38 cellular contexts compared by ENCODE assay signal in the genomic region with DNA sequence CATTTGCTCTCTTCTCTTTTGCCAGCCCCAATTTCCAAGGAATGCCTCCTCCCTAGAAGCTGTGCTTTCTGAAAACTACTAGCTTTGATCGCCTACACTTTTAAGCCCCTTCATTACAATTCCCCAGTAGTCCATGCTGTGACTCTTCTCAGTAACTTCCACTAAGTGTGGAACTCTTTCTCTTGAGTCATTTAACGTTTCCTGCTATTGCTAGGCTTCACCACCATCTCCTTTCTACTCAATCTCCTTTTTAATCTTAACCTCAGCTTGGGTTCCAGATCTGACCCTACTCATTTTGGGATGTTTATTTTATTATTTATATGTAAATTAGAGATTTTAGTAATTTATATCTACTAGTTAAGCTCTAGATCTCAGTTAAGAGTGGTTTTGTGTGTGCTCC. TPM values are rescaled to one million over a fixed set of nuclear protein-coding genes. Genes with fewer than 3 reads are reported as not detected.
"Had no signal": no experiment of that assay in that cellular context is flagged by ENCODE, and none has a peak within 500 bp of the region (broad histone marks: within the 10 kb centered on the region; RNA-seq: fewer than 3 reads in every experiment).

No MANE protein-coding gene starts in this region.

- H3K36me3 Mint-ChIP-seq: activated naive CD4-positive, alpha-beta T cell treated with anti-CD3 and anti-CD28 coated beads, Interleukin-2, amount 10 ng/mL, durations not matched to agents 7 days and 5 days; activated naive CD4-positive, alpha-beta T cell treated with anti-CD3 and anti-CD28 coated beads, Interleukin-2, amount 50 U/mL, for 24 hours; activated naive CD8-positive, alpha-beta T cell; activated naive CD8-positive, alpha-beta T cell treated with anti-CD3 and anti-CD28 coated beads for 36 hours; activated naive CD8-positive, alpha-beta T cell treated with anti-CD3 and anti-CD28 coated beads, Interleukin-2, amount 10 ng/mL, durations not matched to agents 7 days and 5 days; brain had no signal

- H3K9me3 ChIP-seq: adrenal gland, ascending aorta, body of pancreas, breast epithelium had no signal

- H3K4me3 ChIP-seq: adrenal gland, ascending aorta, body of pancreas, breast epithelium, cardiac muscle cell had no signal

- H3K27me3 Mint-ChIP-seq: activated naive CD4-positive, alpha-beta T cell treated with anti-CD3 and anti-CD28 coated beads, Interleukin-2, amount 10 ng/mL, durations not matched to agents 7 days and 5 days; activated naive CD4-positive, alpha-beta T cell treated with anti-CD3 and anti-CD28 coated beads, Interleukin-2, amount 50 U/mL, for 24 hours; activated naive CD8-positive, alpha-beta T cell; activated naive CD8-positive, alpha-beta T cell treated with anti-CD3 and anti-CD28 coated beads for 36 hours; activated naive CD8-positive, alpha-beta T cell treated with anti-CD3 and anti-CD28 coated beads, Interleukin-2, amount 10 ng/mL, durations not matched to agents 7 days and 5 days; activated T-cell treated with anti-CD3 and anti-CD28 coated beads, Interleukin-2, amount 50 U/mL, for 24 hours; activated T-helper 17 cell treated with anti-CD3 and anti-CD28 coated beads, Interleukin-2, amount 50 U/mL, for 72 hours; central memory CD8-positive, alpha-beta T cell had no signal

- H3K27ac Mint-ChIP-seq: activated naive CD4-positive, alpha-beta T cell treated with anti-CD3 and anti-CD28 coated beads for 36 hours; activated naive CD4-positive, alpha-beta T cell treated with anti-CD3 and anti-CD28 coated beads, Interleukin-2, amount 10 ng/mL, durations not matched to agents 7 days and 5 days; activated naive CD4-positive, alpha-beta T cell treated with anti-CD3 and anti-CD28 coated beads, Interleukin-2, amount 50 U/mL, for 24 hours; activated naive CD4-positive, alpha-beta T cell treated with anti-CD3 and anti-CD28 coated beads, Interleukin-2, amount 50 U/mL, for 72 hours; activated naive CD8-positive, alpha-beta T cell; activated naive CD8-positive, alpha-beta T cell treated with anti-CD3 and anti-CD28 coated beads for 36 hours; activated naive CD8-positive, alpha-beta T cell treated with anti-CD3 and anti-CD28 coated beads, Interleukin-2, amount 10 ng/mL, durations not matched to agents 7 days and 5 days; activated naive CD8-positive, alpha-beta T cell treated with anti-CD3 and anti-CD28 coated beads, Interleukin-2, amount 50 U/mL, for 24 hours; activated T-cell treated with anti-CD3 and anti-CD28 coated beads, Interleukin-2, amount 50 U/mL, for 24 hours; activated T-cell treated with anti-CD3 and anti-CD28 coated beads, Interleukin-2, amount 50 U/mL, for 72 hours; activated T-helper 1 cell treated with anti-CD3 and anti-CD28 coated beads, Interleukin-12 subunit alpha, Interleukin-12 subunit beta, Interleukin-2, Interleukin-4 antibody, amounts not matched to agents 30 ng/mL and 10 ng/mL and 1 ng/mL, durations not matched to agents 14 hours and 24 hours and 36 hours; activated T-helper 17 cell treated with anti-CD3 and anti-CD28 coated beads, Interleukin-2, amount 50 U/mL, for 72 hours; activated T-helper 2 cell treated with anti-CD3 and anti-CD28 coated beads, Interferon-gamma antibody, Interleukin-2, Interleukin-4, amounts not matched to agents 10 μg/mL and 5 μg/mL and 100 μg/mL, durations not matched to agents 14 hours and 24 hours and 36 hours; brain had no signal

- H3K4me1 ChIP-seq: adrenal gland, ascending aorta, body of pancreas, breast epithelium had no signal

- H3K27ac ChIP-seq: adrenal gland, ascending aorta, body of pancreas, brain microvascular endothelial cell, breast epithelium, cardiac muscle cell had no signal

- DNase-seq: activated effector memory CD4-positive, alpha-beta T cell treated with anti-CD3 and anti-CD28 coated beads, Interleukin-2, amount 50 U/mL, for 16 hours; activated effector memory CD4-positive, alpha-beta T cell treated with Interleukin-2 at 50 U/mL for 16 hours; activated gamma-delta T cell; activated gamma-delta T cell treated with Interleukin-2 at 50 U/mL for 16 hours; activated naive CD4-positive, alpha-beta T cell; activated naive CD4-positive, alpha-beta T cell treated with anti-CD3 and anti-CD28 coated beads for 36 hours; activated naive CD4-positive, alpha-beta T cell treated with anti-CD3 and anti-CD28 coated beads, Interleukin-2, amount 10 ng/mL, durations not matched to agents 7 days and 5 days; activated naive CD4-positive, alpha-beta T cell treated with anti-CD3 and anti-CD28 coated beads, Interleukin-2, amount 50 U/mL, for 16 hours; activated naive CD4-positive, alpha-beta T cell treated with Interleukin-2 at 50 U/mL for 16 hours; activated naive CD8-positive, alpha-beta T cell treated with anti-CD3 and anti-CD28 coated beads for 36 hours; activated naive CD8-positive, alpha-beta T cell treated with anti-CD3 and anti-CD28 coated beads, Interleukin-2, amount 10 ng/mL, durations not matched to agents 7 days and 5 days; activated naive CD8-positive, alpha-beta T cell treated with anti-CD3 and anti-CD28 coated beads, Interleukin-2, amount 50 U/mL, for 24 hours; activated T-cell treated with anti-CD3 and anti-CD28 coated beads, Interleukin-2, amount 50 U/mL, for 1 hour; activated T-cell treated with anti-CD3 and anti-CD28 coated beads, Interleukin-2, amount 50 U/mL, for 24 hours; activated T-cell treated with anti-CD3 and anti-CD28 coated beads, Interleukin-2, amount 50 U/mL, for 4 hours; activated T-cell treated with anti-CD3 and anti-CD28 coated beads, Interleukin-2, amount 50 U/mL, for 48 hours; activated T-cell treated with anti-CD3 and anti-CD28 coated beads, Interleukin-2, amount 50 U/mL, for 72 hours; adrenal gland; amniotic stem cell; amygdala; anterior cingulate cortex; aorta; body of pancreas; brain microvascular endothelial cell; caudate nucleus; central memory CD4-positive, alpha-beta T cell; cerebellar nuclear complex had no signal

- H3K4me3 Mint-ChIP-seq: activated naive CD4-positive, alpha-beta T cell treated with anti-CD3 and anti-CD28 coated beads for 36 hours; activated naive CD4-positive, alpha-beta T cell treated with anti-CD3 and anti-CD28 coated beads, Interleukin-2, amount 10 ng/mL, durations not matched to agents 7 days and 5 days; activated naive CD4-positive, alpha-beta T cell treated with anti-CD3 and anti-CD28 coated beads, Interleukin-2, amount 50 U/mL, for 24 hours; activated naive CD8-positive, alpha-beta T cell; activated naive CD8-positive, alpha-beta T cell treated with anti-CD3 and anti-CD28 coated beads for 36 hours; activated naive CD8-positive, alpha-beta T cell treated with anti-CD3 and anti-CD28 coated beads, Interleukin-2, amount 10 ng/mL, durations not matched to agents 7 days and 5 days; activated naive CD8-positive, alpha-beta T cell treated with anti-CD3 and anti-CD28 coated beads, Interleukin-2, amount 50 U/mL, for 24 hours; activated T-cell treated with anti-CD3 and anti-CD28 coated beads, Interleukin-2, amount 50 U/mL, for 24 hours; activated T-cell treated with anti-CD3 and anti-CD28 coated beads, Interleukin-2, amount 50 U/mL, for 4 hours; activated T-cell treated with anti-CD3 and anti-CD28 coated beads, Interleukin-2, amount 50 U/mL, for 72 hours; activated T-helper 1 cell treated with anti-CD3 and anti-CD28 coated beads, Interleukin-12 subunit alpha, Interleukin-12 subunit beta, Interleukin-2, Interleukin-4 antibody, amounts not matched to agents 30 ng/mL and 10 ng/mL and 1 ng/mL, durations not matched to agents 14 hours and 24 hours and 36 hours; activated T-helper 17 cell treated with anti-CD3 and anti-CD28 coated beads, Interleukin-2, amount 50 U/mL, for 72 hours; brain; central memory CD8-positive, alpha-beta T cell had no signal

- ATAC-seq: activated naive CD4-positive, alpha-beta T cell treated with anti-CD3 and anti-CD28 coated beads, Interleukin-2, amount 50 U/mL, for 72 hours; activated naive CD8-positive, alpha-beta T cell treated with anti-CD3 and anti-CD28 coated beads, Interleukin-2, amount 50 U/mL, for 24 hours; activated T-cell treated with anti-CD3 and anti-CD28 coated beads, Interleukin-2, amount 50 U/mL, for 4 hours; activated T-cell treated with anti-CD3 and anti-CD28 coated beads, Interleukin-2, amount 50 U/mL, for 72 hours; activated T-helper 17 cell treated with anti-CD3 and anti-CD28 coated beads, Interleukin-2, amount 50 U/mL, for 72 hours; body of pancreas had no signal

- H3K4me1 Mint-ChIP-seq: activated naive CD4-positive, alpha-beta T cell treated with anti-CD3 and anti-CD28 coated beads, Interleukin-2, amount 10 ng/mL, durations not matched to agents 7 days and 5 days; activated naive CD4-positive, alpha-beta T cell treated with anti-CD3 and anti-CD28 coated beads, Interleukin-2, amount 50 U/mL, for 24 hours; activated naive CD8-positive, alpha-beta T cell treated with anti-CD3 and anti-CD28 coated beads for 36 hours; activated naive CD8-positive, alpha-beta T cell treated with anti-CD3 and anti-CD28 coated beads, Interleukin-2, amount 10 ng/mL, durations not matched to agents 7 days and 5 days; activated naive CD8-positive, alpha-beta T cell treated with anti-CD3 and anti-CD28 coated beads, Interleukin-2, amount 50 U/mL, for 24 hours; activated T-helper 17 cell treated with anti-CD3 and anti-CD28 coated beads, Interleukin-2, amount 50 U/mL, for 72 hours; brain; central memory CD8-positive, alpha-beta T cell had no signal

- H3K36me3 ChIP-seq: adrenal gland, ascending aorta, brain microvascular endothelial cell, breast epithelium, cardiac muscle cell had no signal

- H3K9me3 Mint-ChIP-seq: activated naive CD4-positive, alpha-beta T cell treated with anti-CD3 and anti-CD28 coated beads, Interleukin-2, amount 10 ng/mL, durations not matched to agents 7 days and 5 days; activated naive CD4-positive, alpha-beta T cell treated with anti-CD3 and anti-CD28 coated beads, Interleukin-2, amount 50 U/mL, for 24 hours; activated T-helper 1 cell treated with anti-CD3 and anti-CD28 coated beads, Interleukin-12 subunit alpha, Interleukin-12 subunit beta, Interleukin-2, Interleukin-4 antibody, amounts not matched to agents 30 ng/mL and 10 ng/mL and 1 ng/mL, durations not matched to agents 14 hours and 24 hours and 36 hours; activated T-helper 2 cell treated with anti-CD3 and anti-CD28 coated beads, Interferon-gamma antibody, Interleukin-2, Interleukin-4, amounts not matched to agents 10 μg/mL and 5 μg/mL and 100 μg/mL, durations not matched to agents 14 hours and 24 hours and 36 hours had no signal

- H3K27me3 ChIP-seq: ascending aorta, body of pancreas, brain microvascular endothelial cell, breast epithelium, cardiac muscle cell had no signal

RNA-seq across cellular contexts. Expression of gene SEMA3D, which starts 14.4 kb away (rescaled TPM):
- total RNA-seq: activated naive CD4-positive, alpha-beta T cell treated with anti-CD3 and anti-CD28 coated beads for 36 hours; activated naive CD4-positive, alpha-beta T cell treated with anti-CD3 and anti-CD28 coated beads, Interleukin-2, amount 50 U/mL, for 72 hours; activated naive CD8-positive, alpha-beta T cell treated with anti-CD3 and anti-CD28 coated beads for 36 hours; activated naive CD8-positive, alpha-beta T cell treated with anti-CD3 and anti-CD28 coated beads, Interleukin-2, amount 10 ng/mL, durations not matched to agents 7 days and 5 days; activated T-helper 17 cell treated with anti-CD3 and anti-CD28 coated beads, Interleukin-2, amount 50 U/mL, for 72 hours had no signal
